In the genomic region with DNA sequence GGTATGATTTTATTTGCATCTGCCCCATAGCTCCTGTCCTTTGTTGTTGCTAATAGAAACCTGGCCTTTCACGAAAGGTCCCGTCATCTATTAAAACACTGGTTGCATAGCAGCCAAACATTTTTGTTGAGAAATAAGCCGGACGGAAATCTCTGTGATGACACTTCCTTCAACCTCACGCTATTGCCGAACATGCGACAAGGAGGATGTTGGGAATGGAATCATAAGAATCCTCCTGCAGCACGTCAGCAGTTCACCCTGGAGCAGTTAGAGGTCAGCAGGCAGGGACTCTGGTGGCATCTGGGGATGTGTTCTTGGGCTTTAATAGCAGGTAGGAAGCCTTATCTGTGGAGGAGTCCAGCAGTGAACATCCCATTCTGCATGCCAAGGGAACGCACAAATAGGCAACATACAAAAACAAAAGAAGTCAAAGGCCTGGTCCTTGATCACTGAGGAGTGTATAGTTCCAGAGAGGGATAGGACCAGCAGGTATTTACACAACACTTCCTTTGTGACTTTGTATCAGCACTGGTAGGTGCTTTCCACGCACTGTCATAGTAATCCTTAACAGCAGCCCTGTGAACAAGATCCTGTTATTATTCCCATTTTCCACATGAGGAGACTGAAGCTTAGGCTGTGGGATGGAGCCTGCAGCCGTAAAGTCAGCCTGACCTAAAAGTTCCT, we compare ENCODE assay signal across 9 cellular contexts. TPM values are rescaled to one million over a fixed set of nuclear protein-coding genes. Genes with fewer than 3 reads are reported as not detected.
DNase-seq lines count a peak whose midpoint lies in the region; ATAC-seq and TF ChIP-seq lines count a peak whose summit lies in the region.
"Had no signal": no experiment of that assay in that cellular context is flagged by ENCODE, and none has a peak within 500 bp of the region (broad histone marks: within the 10 kb centered on the region; RNA-seq: fewer than 3 reads in every experiment).

No MANE protein-coding gene starts in this region.

- 76 to 91% (median 84%) methylated on average over 11 of the region's 11 CpGs for whole genome bisulfite sequencing in stomach, 5 donors

- TF ChIP-seq EP300 in stomach (IDR thresholded peaks at IDR 0.05): no peak

- H3K9me3 ChIP-seq in stomach: no peaks in the 10 kb centered on the region

- H3K27me3 ChIP-seq in layer of hippocampus (ENCODE audit: control insufficient read depth, insufficient read depth, low read length) (no peaks in the 10 kb centered on the region), stomach (no peaks in the 10 kb centered on the region)

- H3K27ac ChIP-seq in layer of hippocampus (ENCODE audit: low read depth, low read length): peak overlapping the region; percentile 8
- H3K27ac ChIP-seq in stomach: peak overlapping the region in 4 of 5 donors; percentile 21 to 72 (median 60)

- TF ChIP-seq POLR2A in stomach (IDR thresholded peaks at IDR 0.05): no peak

- no peaks in the 10 kb centered on the region for H3K36me3 ChIP-seq in stomach

- intact Hi-C loops in stomach (cut with DNase I; ENCODE audit: low total_unique reads): no loop called here

- H3K4me3 ChIP-seq in stomach: no peak overlapping the region

- no peak for TF ChIP-seq CTCF in stomach (IDR thresholded peaks at IDR 0.05)
- no peak for TF ChIP-seq CTCF in omental fat pad (IDR thresholded peaks at IDR 0.05)

- H3K4me1 ChIP-seq in stomach: peaks cover 12 to 57% (median 25%) of the 10 kb centered on the region in 4 donors

- DNase-seq in MV-4-11 (lab: John Stamatoyannopoulos, UW) (peak; percentile 92), dermis microvascular lymphatic vessel endothelial cell (ENCODE audit: low read depth in 2 of 2) (peak; percentile 96 to 99), stomach (no peak), NCI-H1105 (lab: John Stamatoyannopoulos, UW) (no peak), COR-L47 (lab: John Stamatoyannopoulos, UW) (no peak), omental fat pad (ENCODE audit: low spot score) (no peak)
- DNase-seq: activated CD8-positive, alpha-beta memory T cell treated with anti-CD3 and anti-CD28 coated beads for 24 hours had no signal

- no peak for ATAC-seq in HG02678 (IDR thresholded peaks at IDR 0.05; ENCODE audit: unreplicated experiment)
- no peak for ATAC-seq in omental fat pad (ENCODE audit: low FRiP score)

RNA-seq across cellular contexts. Expression of gene ARHGAP26, which starts 33.4 kb away (rescaled TPM):
- total RNA-seq in dermis microvascular lymphatic vessel endothelial cell (25.2 and 36.2 TPM in 2 replicates), stomach (100 to 1,000 TPM in 1 of 5 donors, 10 to 100 TPM in 4; 26.8 to 115 (median 70.7) TPM), omental fat pad (100 to 1,000 TPM in 1 of 4 donors, 10 to 100 TPM in 3; 40.4 to 134 (median 63.6) TPM)
- 1 to 10 TPM; 4.0 to 4.5 (median 4.4) TPM for polyA plus RNA-seq in stomach

Comparison
In these comparisons a context has a peak if more than half of its experiments do, and no peak if none do; other contexts are left out.
1. DNase-seq: peak in MV-4-11 (single experiment) and dermis microvascular lymphatic vessel endothelial cell (2 of 2); none in stomach (single experiment), NCI-H1105 (single experiment), COR-L47 (single experiment) and omental fat pad (single experiment).